1 cellular context compared by ENCODE assay signal in the genomic region with DNA sequence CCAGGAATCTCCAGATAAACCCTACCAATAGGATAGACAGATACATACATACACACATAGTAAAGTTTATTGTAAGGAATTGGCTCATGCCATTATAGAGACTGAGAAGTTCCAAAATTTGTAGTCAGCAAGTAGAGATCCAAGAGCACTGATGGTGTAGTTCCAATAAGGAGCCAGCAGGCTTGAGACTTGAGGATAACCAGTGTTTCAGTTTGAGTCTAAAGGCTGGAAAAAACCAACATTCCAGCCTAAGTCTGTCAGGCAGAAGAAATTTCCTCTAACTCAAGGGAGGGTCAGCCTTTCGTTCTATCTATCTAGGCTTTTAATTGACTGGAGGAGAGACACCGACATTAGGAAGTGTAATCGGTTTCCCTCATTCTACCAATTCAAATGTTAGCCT.
TF ChIP-seq lines count a peak whose summit lies in the region.

No MANE protein-coding gene starts in this region.

TF ChIP-seq in GM23338, 12 proteins besides CTCF, POLR2A, EP300 and RAD21 (continued from another document):
- TF ChIP-seq, protein P1, sequence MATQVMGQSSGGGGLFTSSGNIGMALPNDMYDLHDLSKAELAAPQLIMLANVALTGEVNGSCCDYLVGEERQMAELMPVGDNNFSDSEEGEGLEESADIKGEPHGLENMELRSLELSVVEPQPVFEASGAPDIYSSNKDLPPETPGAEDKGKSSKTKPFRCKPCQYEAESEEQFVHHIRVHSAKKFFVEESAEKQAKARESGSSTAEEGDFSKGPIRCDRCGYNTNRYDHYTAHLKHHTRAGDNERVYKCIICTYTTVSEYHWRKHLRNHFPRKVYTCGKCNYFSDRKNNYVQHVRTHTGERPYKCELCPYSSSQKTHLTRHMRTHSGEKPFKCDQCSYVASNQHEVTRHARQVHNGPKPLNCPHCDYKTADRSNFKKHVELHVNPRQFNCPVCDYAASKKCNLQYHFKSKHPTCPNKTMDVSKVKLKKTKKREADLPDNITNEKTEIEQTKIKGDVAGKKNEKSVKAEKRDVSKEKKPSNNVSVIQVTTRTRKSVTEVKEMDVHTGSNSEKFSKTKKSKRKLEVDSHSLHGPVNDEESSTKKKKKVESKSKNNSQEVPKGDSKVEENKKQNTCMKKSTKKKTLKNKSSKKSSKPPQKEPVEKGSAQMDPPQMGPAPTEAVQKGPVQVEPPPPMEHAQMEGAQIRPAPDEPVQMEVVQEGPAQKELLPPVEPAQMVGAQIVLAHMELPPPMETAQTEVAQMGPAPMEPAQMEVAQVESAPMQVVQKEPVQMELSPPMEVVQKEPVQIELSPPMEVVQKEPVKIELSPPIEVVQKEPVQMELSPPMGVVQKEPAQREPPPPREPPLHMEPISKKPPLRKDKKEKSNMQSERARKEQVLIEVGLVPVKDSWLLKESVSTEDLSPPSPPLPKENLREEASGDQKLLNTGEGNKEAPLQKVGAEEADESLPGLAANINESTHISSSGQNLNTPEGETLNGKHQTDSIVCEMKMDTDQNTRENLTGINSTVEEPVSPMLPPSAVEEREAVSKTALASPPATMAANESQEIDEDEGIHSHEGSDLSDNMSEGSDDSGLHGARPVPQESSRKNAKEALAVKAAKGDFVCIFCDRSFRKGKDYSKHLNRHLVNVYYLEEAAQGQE (IDR thresholded peaks at IDR 0.05; ENCODE audit: unreplicated experiment): no peak
- no peak for TF ChIP-seq POLR2AphosphoS5 (IDR thresholded peaks at IDR 0.05; ENCODE audit: low read depth)
- TF ChIP-seq EZH2 (IDR thresholded peaks at IDR 0.05; ENCODE audit: low read depth, unreplicated experiment): no peak
- no peak for TF ChIP-seq CREB1 (CRISPR knock-in tag; IDR thresholded peaks at IDR 0.05; ENCODE audit: low read depth)
- no peak for TF ChIP-seq EZH2phosphoT487 (IDR thresholded peaks at IDR 0.05; ENCODE audit: unreplicated experiment)
- no peak for TF ChIP-seq JUNB (IDR thresholded peaks at IDR 0.05; ENCODE audit: unreplicated experiment)
TF ChIP-seq in GM23338: peak in this region for 0.
